ENCODE assay signal across 9 cellular contexts in the genomic region with DNA sequence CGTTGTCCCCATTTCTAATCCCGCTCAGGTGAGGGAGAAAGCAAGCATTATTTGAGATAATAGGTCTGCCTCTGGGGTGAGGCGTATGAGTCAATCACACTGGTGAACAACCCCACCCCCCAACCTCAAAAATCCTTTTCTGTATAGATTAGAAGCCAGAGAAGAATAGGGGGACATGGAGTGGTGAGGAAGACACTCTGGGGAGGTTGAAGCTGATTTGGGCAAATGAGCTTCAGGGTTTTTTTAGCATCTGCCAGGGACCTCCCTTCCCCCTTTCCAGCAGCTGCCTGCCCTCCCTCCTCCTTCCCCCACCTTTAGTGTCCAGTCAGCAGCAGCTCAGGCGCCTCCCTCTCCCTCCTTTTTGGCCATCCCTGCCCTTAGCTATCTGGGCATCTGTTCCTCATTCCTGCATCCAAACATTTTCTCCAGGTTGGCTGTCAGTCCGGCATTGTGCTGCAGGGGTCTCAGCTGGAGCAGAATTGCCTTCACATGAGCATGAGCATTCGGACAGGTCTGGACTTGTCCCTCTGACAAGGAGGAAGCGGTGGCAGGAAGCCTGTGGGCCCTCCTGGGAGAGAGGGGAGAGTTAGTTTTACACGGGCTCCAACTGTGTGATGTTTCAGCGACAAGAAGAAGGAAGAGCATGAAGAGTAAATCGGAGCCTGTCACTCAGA. TPM values are rescaled to one million over a fixed set of nuclear protein-coding genes. Genes with fewer than 3 reads are reported as not detected.
DNase-seq lines count a peak whose midpoint lies in the region; ATAC-seq, FAIRE-seq and TF ChIP-seq lines count a peak whose summit lies in the region.
"Had no signal": no experiment of that assay in that cellular context is flagged by ENCODE, and none has a peak within 500 bp of the region (broad histone marks: within the 10 kb centered on the region; RNA-seq: fewer than 3 reads in every experiment).

No MANE protein-coding gene starts in this region.

- H2AFZ ChIP-seq in osteoblast (ENCODE audit: low read length) = peak overlapping the region; percentile 79

- peak overlapping the region; percentile 27 for H3K27ac ChIP-seq in osteoblast (ENCODE audit: low read depth, low read length)

- ATAC-seq in GM19025 (IDR thresholded peaks at IDR 0.05; ENCODE audit: low read depth, unreplicated experiment) = peak; percentile 48
- no peak for ATAC-seq in GM18858 (IDR thresholded peaks at IDR 0.05; ENCODE audit: unreplicated experiment)

- no peak for FAIRE-seq in frontal cortex (lab: Jason Lieb, UNC)
- FAIRE-seq: colon had no signal

- peak overlapping the region; percentile 89 for H3K4me2 ChIP-seq in osteoblast (ENCODE audit: insufficient read depth, low read length)

- peak; percentile 32 for TF ChIP-seq CTCF in BE2C (IDR thresholded peaks at IDR 0.05; ENCODE audit: low read depth, low read length)
- peak; percentile 22 for TF ChIP-seq CTCF in fibroblast of the aortic adventitia (IDR thresholded peaks at IDR 0.05; ENCODE audit: insufficient read depth, low read length)
- TF ChIP-seq CTCF in osteoblast (IDR thresholded peaks at IDR 0.05; ENCODE audit: extremely low read depth, low read depth, low read length) = no peak

- DNase-seq in BE2C = peak; percentile 72
- DNase-seq in M059J (ENCODE audit: low read depth) = peak; percentile 33
- DNase-seq in SIG-M5 treated with dmso at 0.1 percent for 504 hours (lab: John Stamatoyannopoulos, UW; ENCODE audit: unreplicated experiment) = peak; percentile 85
- peak; percentile 78 for DNase-seq in fibroblast of the aortic adventitia (ENCODE audit: low read depth)
- DNase-seq in osteoblast (ENCODE audit: insufficient read length, low spot score, missing footprints) = no peak
- no peak for DNase-seq in frontal cortex (ENCODE audit: low spot score in 2 of 2)

- H3K79me2 ChIP-seq in osteoblast (ENCODE audit: insufficient read depth, low read length) = no peaks in the 10 kb centered on the region

- H3K27me3 ChIP-seq in BE2C (no peaks in the 10 kb centered on the region), osteoblast (ENCODE audit: insufficient read depth, low read length) (no peaks in the 10 kb centered on the region)

- no peaks in the 10 kb centered on the region for H4K20me1 ChIP-seq in osteoblast (ENCODE audit: insufficient read depth, low read length)

- no peaks in the 10 kb centered on the region for H3K36me3 ChIP-seq in BE2C
- no peaks in the 10 kb centered on the region for H3K36me3 ChIP-seq in osteoblast (ENCODE audit: insufficient read depth, low read length)

- peaks cover 21% of the 10 kb centered on the region for H3K4me1 ChIP-seq in BE2C
- H3K4me1 ChIP-seq in osteoblast (ENCODE audit: insufficient read depth, low read length) = peaks cover 11% of the 10 kb centered on the region

- H3K4me3 ChIP-seq in BE2C (ENCODE audit: low read depth, low read length) (peak overlapping the region; percentile 27), fibroblast of the aortic adventitia (ENCODE audit: low read depth, low read length) (peak overlapping the region; percentile 38), osteoblast (ENCODE audit: insufficient read depth, low read length) (peak overlapping the region; percentile 64)

- H3K9me3 ChIP-seq in BE2C (no peaks in the 10 kb centered on the region), osteoblast (ENCODE audit: low read depth, low read length) (no peaks in the 10 kb centered on the region)

RNA-seq across cellular contexts. Expression of a gene that starts 30.8 kb away (rescaled TPM):
- 11.0 TPM for polyA plus RNA-seq in BE2C (2012; ENCODE audit: insufficient read depth, insufficient read length, low read depth)
- 61.9 and 144 TPM in 2 replicates for total RNA-seq in M059J (2014; rRNA removed; shearing (Covaris generic))
- total RNA-seq in fibroblast of the aortic adventitia (ENCODE audit: low replicate concordance) (39.8 and 67.5 TPM in 2 replicates), osteoblast (40.2 and 52.7 TPM in 2 replicates), frontal cortex (40.8 TPM)

Comparison
In these comparisons a context has a peak if more than half of its experiments do, and no peak if none do; other contexts are left out.
1. DNase-seq: peak in BE2C (single experiment), M059J (single experiment), SIG-M5 treated with dmso at 0.1 percent for 504 hours (single experiment) and fibroblast of the aortic adventitia (single experiment); none in osteoblast (single experiment) and frontal cortex (0 of 2).
2. Peak in every context shown above with its lines, with median percentiles within 50 percentile points of each other: H3K4me3 ChIP-seq.